In genomic region chr4:15238720-15239119, GRCh38 we compare ENCODE assay signal across 8 cellular contexts.
A peak's percentile ranks its signal among the peaks of the same experiment; 100 is the strongest.
DNase-seq lines count a peak whose midpoint lies in the region; ATAC-seq, FAIRE-seq and TF ChIP-seq lines count a peak whose summit lies in the region.

No MANE protein-coding gene starts in this region.

- H3K4me3 ChIP-seq in WI38 (ENCODE audit: low read depth, low read length) (no peak overlapping the region), pancreas (no peak overlapping the region)

- no peaks in the 10 kb centered on the region for H3K27me3 ChIP-seq in pancreas

- ATAC-seq in pancreas: peak in 3 of 4 donors; percentile 82 to 83 (median 83)

- H3K9me3 ChIP-seq in pancreas: no peaks in the 10 kb centered on the region

- no peaks in the 10 kb centered on the region for H3K36me3 ChIP-seq in pancreas

- DNase-seq in AG20443 (ENCODE audit: low spot score) (peak; percentile 78), GM18507 (ENCODE audit: extremely low spot score, insufficient read length, low read depth) (no peak), HPDE6-E6E7 (ENCODE audit: extremely low spot score) (peak; percentile 54), foreskin melanocyte (peak; percentile 25), pancreas (no peak), cortex of kidney (lab: John Stamatoyannopoulos, UW) (no peak), NCI-H2029 (lab: John Stamatoyannopoulos, UW) (no peak)

- no peaks in the 10 kb centered on the region for H3K4me1 ChIP-seq in pancreas

- FAIRE-seq in GM18507 (lab: Jason Lieb, UNC) (peak; percentile 59), pancreas (lab: Jason Lieb, UNC) (no peak)

- peak; percentile 56 for TF ChIP-seq CTCF in WI38 (IDR thresholded peaks at IDR 0.05; ENCODE audit: low read depth, low read length)
- TF ChIP-seq CTCF in pancreas (IDR thresholded peaks at IDR 0.05): peak in 2 of 4 donors; percentile 20 to 27

- no peak overlapping the region for H3K27ac ChIP-seq in pancreas

- intact Hi-C loops in pancreas (cut with DNase I): loop anchor here in 2 of 3 donors (10.0 kb wide), 1 partner anchor 216 kb away; no protein-coding TSS in a partner anchor

- 12 to 18% methylated on average over 3 of the region's 3 CpGs for WGBS in pancreas, 2 donors

Comparison
In these comparisons a context has a peak if more than half of its experiments do, and no peak if none do; other contexts are left out.
1. DNase-seq: peak in AG20443 (single experiment), HPDE6-E6E7 (single experiment) and foreskin melanocyte (single experiment); none in GM18507 (single experiment), pancreas (0 of 6), cortex of kidney (single experiment) and NCI-H2029 (single experiment).